Comparison of ENCODE assay signal across 8 cellular contexts in genomic region chr12:57983150-57983857, GRCh38. TPM values are rescaled to one million over a fixed set of nuclear protein-coding genes. Genes with fewer than 3 reads are reported as not detected.
DNase-seq lines count a peak whose midpoint lies in the region; ATAC-seq, FAIRE-seq and TF ChIP-seq lines count a peak whose summit lies in the region.

No MANE protein-coding gene starts in this region.

- no peaks in the 10 kb centered on the region for H3K9me3 ChIP-seq in DOHH2 (ENCODE audit: control insufficient read depth, insufficient read depth, low read length)
- no peaks in the 10 kb centered on the region for H3K9me3 ChIP-seq in adipocyte (ENCODE audit: control insufficient read depth, low read length)
- H3K9me3 ChIP-seq in kidney (ENCODE audit: control insufficient read depth in 1 of 2, low read length in 2 of 2): no peaks in the 10 kb centered on the region
- H3K9me3 ChIP-seq in upper lobe of left lung: no peaks in the 10 kb centered on the region

- H3K27ac ChIP-seq in DOHH2 (ENCODE audit: low read depth, low read length): no peak overlapping the region
- no peak overlapping the region for H3K27ac ChIP-seq in kidney (ENCODE audit: low read depth in 2 of 2, low read length in 2 of 2)
- no peak overlapping the region for H3K27ac ChIP-seq in upper lobe of left lung

- H3F3A ChIP-seq in DOHH2 (ENCODE audit: control insufficient read depth, insufficient read depth): no peaks in the 10 kb centered on the region

- intact Hi-C loops in kidney (cut with DNase I): no loop called here

- DNase-seq in NCI-H146 treated with DMSO at 0.1 percent for 48 hours (lab: John Stamatoyannopoulos, UW; ENCODE audit: unreplicated experiment) (peak; percentile 28), adipocyte (ENCODE audit: low read depth) (peak; percentile 88), kidney (no peak), upper lobe of left lung (no peak)

- H3K4me2 ChIP-seq in DOHH2 (ENCODE audit: low read length): no peak overlapping the region

- peak overlapping the region; percentile 44 for H3K9ac ChIP-seq in adipocyte (ENCODE audit: low read length)
- H3K9ac ChIP-seq in kidney (ENCODE audit: low read length in 2 of 2): no peak overlapping the region

- 37 to 41% methylated on average over 6 of the region's 6 CpGs for WGBS in upper lobe of left lung, 2 donors

- peak; percentile 97 for FAIRE-seq in A204.1 (lab: Jason Lieb, UNC)
- FAIRE-seq in kidney (lab: Jason Lieb, UNC): peak; percentile 54

- H4K20me1 ChIP-seq in DOHH2 (ENCODE audit: control insufficient read depth, insufficient read depth, low read depth, low read length): no peaks in the 10 kb centered on the region

- H3K9me2 ChIP-seq in DOHH2 (replicated peaks; ENCODE audit: control insufficient read depth, low read length): no peaks in the 10 kb centered on the region

- H3K27me3 ChIP-seq in DOHH2 (ENCODE audit: control insufficient read depth, low read length) (no peaks in the 10 kb centered on the region; the same call in 1 of the 2 replicates), adipocyte (replicated peaks; ENCODE audit: control insufficient read depth, insufficient read depth, low read length) (no peaks in the 10 kb centered on the region), upper lobe of left lung (no peaks in the 10 kb centered on the region)

- H3K4me3 ChIP-seq in DOHH2 (ENCODE audit: low read length) (no peak overlapping the region), adipocyte (ENCODE audit: low read length) (no peak overlapping the region), kidney (ENCODE audit: low read length in 2 of 2) (no peak overlapping the region), upper lobe of left lung (no peak overlapping the region)

- no peaks in the 10 kb centered on the region for H3K36me3 ChIP-seq in DOHH2 (ENCODE audit: control insufficient read depth, low read length)
- H3K36me3 ChIP-seq in adipocyte (ENCODE audit: control insufficient read depth, insufficient read depth, low read length, severe bottlenecking): no peaks in the 10 kb centered on the region
- no peaks in the 10 kb centered on the region for H3K36me3 ChIP-seq in kidney (ENCODE audit: control insufficient read depth in 1 of 2, insufficient read depth in 2 of 2, low read length in 2 of 2)
- H3K36me3 ChIP-seq in upper lobe of left lung: no peaks in the 10 kb centered on the region

- no peak for TF ChIP-seq EP300 in upper lobe of left lung (IDR thresholded peaks at IDR 0.05)

- ATAC-seq in upper lobe of left lung (ENCODE audit: low FRiP score in 2 of 2) (no peak), GM18907 (IDR thresholded peaks at IDR 0.05; ENCODE audit: unreplicated experiment) (no peak), GM19324 (IDR thresholded peaks at IDR 0.05; ENCODE audit: low FRiP score, unreplicated experiment) (no peak)

- H3K79me2 ChIP-seq in DOHH2 (ENCODE audit: control insufficient read depth, low read length): no peaks in the 10 kb centered on the region

- H3K4me1 ChIP-seq in DOHH2 (ENCODE audit: control insufficient read depth, low read length) (no peaks in the 10 kb centered on the region), adipocyte (ENCODE audit: control insufficient read depth, insufficient read depth, low read length) (peaks cover 26% of the 10 kb centered on the region), kidney (ENCODE audit: control insufficient read depth in 1 of 2, insufficient read depth in 1 of 2, low read depth in 1 of 2, low read length in 2 of 2) (no peaks in the 10 kb centered on the region), upper lobe of left lung (no peaks in the 10 kb centered on the region)

- no peak for TF ChIP-seq POLR2A in upper lobe of left lung (IDR thresholded peaks at IDR 0.05)

- peak; percentile 59 for TF ChIP-seq CTCF in DOHH2 (IDR thresholded peaks at IDR 0.05; ENCODE audit: low read depth, low read length, poor library complexity, severe bottlenecking)
- TF ChIP-seq CTCF in kidney (IDR thresholded peaks at IDR 0.05; ENCODE audit: borderline replicate concordance, extremely low read depth, insufficient read depth): peak; percentile 75
- TF ChIP-seq CTCF in upper lobe of left lung (IDR thresholded peaks at IDR 0.05): peak in 4 of 6 experiments; percentile 26 to 43 (median 34)

RNA-seq across cellular contexts. Expression of gene ATP23, which starts 41.9 kb away (rescaled TPM):
- total RNA-seq in kidney: 3.7 TPM
- 13.1 TPM for polyA plus RNA-seq in kidney (ENCODE audit: insufficient read depth, low read depth, low replicate concordance)
- total RNA-seq in upper lobe of left lung: 10 to 100 TPM in 1 of 6 donors, 1 to 10 TPM in 4, not detected in 1; 4.7 to 18.8 (median 7.7) TPM

Comparison
In these comparisons a context has a peak if more than half of its experiments do, and no peak if none do; other contexts are left out.
1. DNase-seq: peak in NCI-H146 treated with DMSO at 0.1 percent for 48 hours (single experiment) and adipocyte (single experiment); none in kidney (single experiment) and upper lobe of left lung (0 of 2).
2. Peak in every context shown above with its lines, with median percentiles within 50 percentile points of each other: CTCF ChIP-seq.